Comparison of ENCODE assay signal across 8 cellular contexts in genomic region chr12:66861157-66861750, GRCh38.
DNase-seq lines count a peak whose midpoint lies in the region; ATAC-seq and TF ChIP-seq lines count a peak whose summit lies in the region.

No MANE protein-coding gene starts in this region.

- no peak for TF ChIP-seq EP300 in transverse colon (IDR thresholded peaks at IDR 0.05; ENCODE audit: low read depth)

- no peak overlapping the region for H3K4me3 ChIP-seq in transverse colon

- intact Hi-C loops in transverse colon (cut with DNase I; ENCODE audit: low total_unique reads): no loop called here

- DNase-seq in AG08395 (ENCODE audit: low spot score) (peak; percentile 50), HS-5 (ENCODE audit: low read depth) (peak; percentile 25), OCI-M1 (lab: John Stamatoyannopoulos, UW) (peak; percentile 70), foreskin keratinocyte (peak in 1 of 2 donors; percentile 33), osteocyte (ENCODE audit: extremely low spot score, unreplicated experiment) (peak; percentile 84), transverse colon (peak; percentile 63)
- DNase-seq in activated T-helper 1 cell treated with anti-CD3 and anti-CD28 coated beads, Interleukin-2, amount 50 U/mL, for 16 hours (ENCODE audit: low read depth in 1 of 2, low spot score in 1 of 2): peak; percentile 8 to 49

- H3K27me3 ChIP-seq in foreskin keratinocyte (peaks cover 10% of the 10 kb centered on the region), transverse colon (no peaks in the 10 kb centered on the region)

- no peaks in the 10 kb centered on the region for H3K9me3 ChIP-seq in transverse colon

- H3K36me3 Mint-ChIP-seq in osteocyte (ENCODE audit: unreplicated experiment): no peaks in the 10 kb centered on the region

- H3K4me1 ChIP-seq in foreskin keratinocyte (peaks cover 4% of the 10 kb centered on the region), transverse colon (no peaks in the 10 kb centered on the region)

- H3K36me3 ChIP-seq in transverse colon: no peaks in the 10 kb centered on the region

- H3K4me3 Mint-ChIP-seq in osteocyte (ENCODE audit: unreplicated experiment): no peak overlapping the region

- 13 to 16% methylated on average over 3 of the region's 3 CpGs for WGBS in transverse colon (ENCODE audit: low coverage in 1 of 2), 2 donors

- peaks cover 11% of the 10 kb centered on the region for H3K4me1 Mint-ChIP-seq in osteocyte (ENCODE audit: unreplicated experiment)

- peak; percentile 65 for ATAC-seq in GM18519 (IDR thresholded peaks at IDR 0.05; ENCODE audit: low FRiP score, unreplicated experiment)
- no peak for ATAC-seq in foreskin keratinocyte

- H3K27me3 Mint-ChIP-seq in osteocyte (ENCODE audit: unreplicated experiment): peaks cover 4% of the 10 kb centered on the region

- no peak for TF ChIP-seq POLR2A in transverse colon (IDR thresholded peaks at IDR 0.05)

- in situ Hi-C loops in transverse colon (cut with MboI; ENCODE audit: low pct_ligation_motif_present in 1 of 4, low pct_unique_long_range_greater_than_20kb in 1 of 4, low sequenced_read_pairs in 3 of 4): loop anchor here in 2 of 4 donors (25.0 kb wide), 2 partner anchors 174 to 599 kb away; partner anchors contain the start of gene GRIP1 (in 1 of the 2)

- no peaks in the 10 kb centered on the region for H3K9me3 Mint-ChIP-seq in osteocyte (ENCODE audit: unreplicated experiment)

- no peak overlapping the region for H3K27ac Mint-ChIP-seq in osteocyte (ENCODE audit: unreplicated experiment)

- H3K27ac ChIP-seq in foreskin keratinocyte (no peak overlapping the region), transverse colon (no peak overlapping the region)

- TF ChIP-seq CTCF in foreskin keratinocyte (conservative IDR thresholded peaks at IDR 0.05) (peak; percentile 95), osteocyte (IDR thresholded peaks at IDR 0.05) (peak; percentile 96), transverse colon (IDR thresholded peaks at IDR 0.05) (peak; percentile 64 to 91 (median 85))
